Comparison of ENCODE assay signal across 16 cellular contexts in genomic region chr13:48776396-48776795, GRCh38.
"Had no signal": no experiment of that assay in that cellular context is flagged by ENCODE, and none has a peak within 500 bp of the region (broad histone marks: within the 10 kb centered on the region; RNA-seq: fewer than 3 reads in every experiment).

No MANE protein-coding gene starts in this region.

- H3K27ac ChIP-seq: esophagus squamous epithelium, gastroesophageal sphincter, heart right ventricle, lower lobe of right lung, pancreas, sigmoid colon, thyroid gland had no signal

- H3K4me3 ChIP-seq: esophagus squamous epithelium, gastroesophageal sphincter, heart right ventricle, lower lobe of right lung, pancreas, sigmoid colon, thyroid gland had no signal

- H3K9me3 ChIP-seq: pancreas, thyroid gland had no signal

- H3K4me1 ChIP-seq: esophagus squamous epithelium, gastroesophageal sphincter, lower lobe of right lung, pancreas, sigmoid colon, thyroid gland had no signal

- H3K36me3 ChIP-seq: esophagus squamous epithelium, gastroesophageal sphincter, heart right ventricle, lower lobe of right lung, pancreas, sigmoid colon, thyroid gland had no signal

- H3K27me3 ChIP-seq: esophagus squamous epithelium, gastroesophageal sphincter, heart right ventricle, pancreas, sigmoid colon, thyroid gland had no signal

- DNase-seq: activated CD4-positive, alpha-beta memory T cell treated with anti-CD3 and anti-CD28 coated beads, Interleukin-2, amount 10 ng/mL, durations not matched to agents 7 days and 5 days; activated CD4-positive, alpha-beta T cell treated with anti-CD3 and anti-CD28 coated beads for 4 hours; activated naive CD4-positive, alpha-beta T cell treated with anti-CD3 and anti-CD28 coated beads, Interleukin-2, amount 50 U/mL, for 16 hours; activated T-cell treated with anti-CD3 and anti-CD28 coated beads, Interleukin-2, amount 50 U/mL, for 24 hours; central memory CD4-positive, alpha-beta T cell; cortex of kidney; effector CD4-positive, alpha-beta T cell; esophagus squamous epithelium; heart right ventricle; left colon; lower lobe of right lung; naive B cell; pancreas; sigmoid colon; thyroid gland had no signal
